ENCODE assay signal across 17 cellular contexts in genomic region chr3:53077476-53078220, GRCh38.
"Had no signal": no experiment of that assay in that cellular context is flagged by ENCODE, and none has a peak within 500 bp of the region (broad histone marks: within the 10 kb centered on the region; RNA-seq: fewer than 3 reads in every experiment).

No MANE protein-coding gene starts in this region.

- H3K9me3 ChIP-seq: ascending aorta, gastrocnemius medialis, left ventricle myocardium inferior, tibial artery had no signal

- H3K27ac ChIP-seq: ascending aorta, coronary artery, gastrocnemius medialis, left ventricle myocardium inferior, tibial artery, VCaP had no signal

- H3K36me3 ChIP-seq: ascending aorta, gastrocnemius medialis, left ventricle myocardium inferior had no signal

- H3K4me3 Mint-ChIP-seq: activated T-helper 1 cell treated with anti-CD3 and anti-CD28 coated beads, Interleukin-12 subunit alpha, Interleukin-12 subunit beta, Interleukin-2, Interleukin-4 antibody, amounts not matched to agents 30 ng/mL and 10 ng/mL and 1 ng/mL, durations not matched to agents 14 hours and 24 hours and 36 hours; neural crest cell had no signal

- DNase-seq: activated CD4-positive, alpha-beta T cell treated with anti-CD3 and anti-CD28 coated beads for 1 hour; activated CD4-positive, alpha-beta T cell treated with anti-CD3 and anti-CD28 coated beads, Interleukin-2, amount 50 U/mL, for 4 hours; activated naive CD4-positive, alpha-beta T cell treated with Interleukin-2 at 50 U/mL for 16 hours; activated T-cell treated with anti-CD3 and anti-CD28 coated beads for 4 hours; gastrocnemius medialis; left ventricle myocardium inferior; mammary epithelial cell; stimulated activated CD4-positive, alpha-beta T cell treated with anti-CD3 and anti-CD28 coated beads, Interleukin-1b, Interleukin-23, amount 100 ng/mL, for 48 hours; stimulated activated naive CD4-positive, alpha-beta T cell treated with Interleukin-2 at 50 U/mL for 16 hours; SW 1271; T-helper 2 cell had no signal

- H3K4me1 ChIP-seq: ascending aorta had no signal

- H3K27me3 ChIP-seq: ascending aorta, gastrocnemius medialis, tibial artery had no signal

- H3K9me3 Mint-ChIP-seq: activated T-helper 1 cell treated with anti-CD3 and anti-CD28 coated beads, Interleukin-12 subunit alpha, Interleukin-12 subunit beta, Interleukin-2, Interleukin-4 antibody, amounts not matched to agents 30 ng/mL and 10 ng/mL and 1 ng/mL, durations not matched to agents 14 hours and 24 hours and 36 hours; neural crest cell had no signal

- H3K27ac Mint-ChIP-seq: activated T-helper 1 cell treated with anti-CD3 and anti-CD28 coated beads, Interleukin-12 subunit alpha, Interleukin-12 subunit beta, Interleukin-2, Interleukin-4 antibody, amounts not matched to agents 30 ng/mL and 10 ng/mL and 1 ng/mL, durations not matched to agents 14 hours and 24 hours and 36 hours had no signal

- H3K4me3 ChIP-seq: ascending aorta, coronary artery, gastrocnemius medialis, left ventricle myocardium inferior, tibial artery had no signal
